Comparison of ENCODE assay signal across 17 cellular contexts in genomic region chr11:58770166-58770565, GRCh38. TPM values are rescaled to one million over a fixed set of nuclear protein-coding genes. Genes with fewer than 3 reads are reported as not detected.
"Had no signal": no experiment of that assay in that cellular context is flagged by ENCODE, and none has a peak within 500 bp of the region (broad histone marks: within the 10 kb centered on the region; RNA-seq: fewer than 3 reads in every experiment).

No MANE protein-coding gene starts in this region.

- H3K4me1 ChIP-seq: esophagus muscularis mucosa, neural progenitor cell, right atrium auricular region, sigmoid colon, thyroid gland, upper lobe of left lung, uterus had no signal

- ATAC-seq: natural killer cell treated with Interleukin-12 subunit alpha and Interleukin-12 subunit beta and Interleukin-15 and Interleukin-18, amount 100 ng/mL, for 72 hours had no signal

- H3K4me3 ChIP-seq: esophagus muscularis mucosa, neural progenitor cell, ovary, right atrium auricular region, sigmoid colon, skin epidermis, thyroid gland, upper lobe of left lung, uterus had no signal

- H2AFZ ChIP-seq: neural progenitor cell had no signal

- H3K9me3 Mint-ChIP-seq: natural killer cell treated with Interleukin-12 subunit alpha and Interleukin-12 subunit beta and Interleukin-15 and Interleukin-18, amount 100 ng/mL, for 72 hours; neural progenitor cell had no signal

- H3K9ac ChIP-seq: neural progenitor cell had no signal

- H3K27me3 ChIP-seq: neural progenitor cell, ovary, right atrium auricular region, sigmoid colon, thyroid gland, upper lobe of left lung, uterus had no signal

- H3K9me3 ChIP-seq: esophagus muscularis mucosa, ovary, right atrium auricular region, sigmoid colon, thyroid gland, upper lobe of left lung, uterus had no signal

- H3K36me3 ChIP-seq: esophagus muscularis mucosa, neural progenitor cell, ovary, right atrium auricular region, sigmoid colon, thyroid gland, upper lobe of left lung, uterus had no signal

- H3K4me1 Mint-ChIP-seq: mesothelial cell of epicardium, neural progenitor cell had no signal

- H3K27ac ChIP-seq: esophagus muscularis mucosa, neural progenitor cell, ovary, right atrium auricular region, sigmoid colon, thyroid gland, upper lobe of left lung, uterus had no signal

- DNase-seq: effector memory CD4-positive, alpha-beta T cell; kidney glomerular epithelial cell; nucleus accumbens; ovary; sigmoid colon; stimulated activated naive CD4-positive, alpha-beta T cell treated with Interleukin-2 at 50 U/mL for 16 hours; thyroid gland; upper lobe of left lung; uterus had no signal

- H3K36me3 Mint-ChIP-seq: mesothelial cell of epicardium; natural killer cell treated with Interleukin-12 subunit alpha and Interleukin-12 subunit beta and Interleukin-15 and Interleukin-18, amount 100 ng/mL, for 72 hours; neural progenitor cell had no signal

- H3K4me2 ChIP-seq: neural progenitor cell had no signal

- H3K4me3 Mint-ChIP-seq: mesothelial cell of epicardium; natural killer cell treated with Interleukin-12 subunit alpha and Interleukin-12 subunit beta and Interleukin-15 and Interleukin-18, amount 100 ng/mL, for 72 hours had no signal

- H3K27ac Mint-ChIP-seq: mesothelial cell of epicardium; natural killer cell treated with Interleukin-12 subunit alpha and Interleukin-12 subunit beta and Interleukin-15 and Interleukin-18, amount 100 ng/mL, for 72 hours; neural progenitor cell had no signal

RNA-seq across cellular contexts. Expression of gene GLYAT, which starts 38.4 kb away (rescaled TPM):
- total RNA-seq: esophagus muscularis mucosa; mesothelial cell of epicardium; myocyte; natural killer cell treated with Interleukin-12 subunit alpha and Interleukin-12 subunit beta and Interleukin-15 and Interleukin-18, amount 100 ng/mL, for 72 hours; posterior vena cava; right atrium auricular region; sigmoid colon; thyroid gland; upper lobe of left lung; uterus had no signal
- polyA plus RNA-seq: ovary had no signal
